Comparison of ENCODE assay signal across 17 cellular contexts in genomic region chr12:51822956-51823355, GRCh38. TPM values are rescaled to one million over a fixed set of nuclear protein-coding genes. Genes with fewer than 3 reads are reported as not detected.
DNase-seq lines count a peak whose midpoint lies in the region; ATAC-seq and TF ChIP-seq lines count a peak whose summit lies in the region.
"Had no signal": no experiment of that assay in that cellular context is flagged by ENCODE, and none has a peak within 500 bp of the region (broad histone marks: within the 10 kb centered on the region; RNA-seq: fewer than 3 reads in every experiment).

No MANE protein-coding gene starts in this region.

- no peaks in the 10 kb centered on the region for H3K9me3 Mint-ChIP-seq in activated T-cell treated with anti-CD3 and anti-CD28 coated beads, Interleukin-2, amount 50 U/mL, for 72 hours
- H3K9me3 Mint-ChIP-seq in endothelial cell (ENCODE audit: unreplicated experiment) = no peaks in the 10 kb centered on the region
- no peaks in the 10 kb centered on the region for H3K9me3 Mint-ChIP-seq in type B pancreatic cell
- H3K9me3 Mint-ChIP-seq: activated T-helper 2 cell treated with anti-CD3 and anti-CD28 coated beads, Interferon-gamma antibody, Interleukin-2, Interleukin-4, amounts not matched to agents 10 μg/mL and 5 μg/mL and 100 μg/mL, durations not matched to agents 14 hours and 24 hours and 36 hours had no signal

- H3K27ac ChIP-seq in substantia nigra (ENCODE audit: low read depth, low read length, poor library complexity, severe bottlenecking) = no peak overlapping the region
- H3K27ac ChIP-seq: ascending aorta, SK-N-MC had no signal

- no peak for ATAC-seq in activated T-cell treated with anti-CD3 and anti-CD28 coated beads, Interleukin-2, amount 50 U/mL, for 72 hours (replicated peaks in 1 of 2)
- no peak for ATAC-seq in GM21717 (IDR thresholded peaks at IDR 0.05; ENCODE audit: unreplicated experiment)
- ATAC-seq: left colon; Panc1; stimulated activated naive CD8-positive, alpha-beta T cell treated with anti-CD3 and anti-CD28 coated beads, Interleukin-15, Interleukin-2, amounts not matched to agents 100 U/mL and 50 U/mL, for 24 hours had no signal

- no peak for DNase-seq in activated T-cell treated with anti-CD3 and anti-CD28 coated beads, Interleukin-2, amount 50 U/mL, for 72 hours
- DNase-seq in activated T-cell treated with anti-CD3 and anti-CD28 coated beads for 4 hours = no peak
- peak; percentile 11 for DNase-seq in NCI-H2196 treated with DMSO at 0.1 percent for 48 hours (lab: John Stamatoyannopoulos, UW; ENCODE audit: unreplicated experiment)
- DNase-seq in endothelial cell (ENCODE audit: low spot score) = no peak
- no peak for DNase-seq in type B pancreatic cell (ENCODE audit: extremely low spot score, unreplicated experiment)
- no peak for DNase-seq in substantia nigra (lab: John Stamatoyannopoulos, UW)
- no peak for DNase-seq in iPS-NIHi7 (ENCODE audit: extremely low spot score)
- DNase-seq: GDM1; left colon; midbrain; NCI-H187 treated with DMSO at 0.1 percent for 48 hours; stimulated activated naive CD8-positive, alpha-beta T cell treated with anti-CD3 and anti-CD28 coated beads, Interleukin-15, Interleukin-2, amounts not matched to agents 100 U/mL and 50 U/mL, for 24 hours had no signal

- H3K36me3 Mint-ChIP-seq in activated T-cell treated with anti-CD3 and anti-CD28 coated beads, Interleukin-2, amount 50 U/mL, for 72 hours (ENCODE audit: insufficient read depth in 2 of 2) = no peaks in the 10 kb centered on the region
- peaks cover 6% of the 10 kb centered on the region for H3K36me3 Mint-ChIP-seq in endothelial cell (ENCODE audit: low read depth, unreplicated experiment)
- H3K36me3 Mint-ChIP-seq in type B pancreatic cell = no peaks in the 10 kb centered on the region

- peak overlapping the region; percentile 17 to 43 for H3K4me3 Mint-ChIP-seq in activated T-cell treated with anti-CD3 and anti-CD28 coated beads, Interleukin-2, amount 50 U/mL, for 72 hours
- H3K4me3 Mint-ChIP-seq in endothelial cell (ENCODE audit: unreplicated experiment) (peak overlapping the region; percentile 12), type B pancreatic cell (peak overlapping the region; percentile 39)

- H3K27me3 Mint-ChIP-seq in activated T-cell treated with anti-CD3 and anti-CD28 coated beads, Interleukin-2, amount 50 U/mL, for 72 hours (ENCODE audit: low read depth) = no peaks in the 10 kb centered on the region
- H3K27me3 Mint-ChIP-seq in endothelial cell (ENCODE audit: unreplicated experiment) = peaks cover 22% of the 10 kb centered on the region
- no peaks in the 10 kb centered on the region for H3K27me3 Mint-ChIP-seq in type B pancreatic cell

- H3K4me1 Mint-ChIP-seq in activated T-cell treated with anti-CD3 and anti-CD28 coated beads, Interleukin-2, amount 50 U/mL, for 72 hours (ENCODE audit: low read depth) = peaks cover 34% of the 10 kb centered on the region
- H3K4me1 Mint-ChIP-seq in endothelial cell (ENCODE audit: unreplicated experiment) (no peaks in the 10 kb centered on the region), type B pancreatic cell (ENCODE audit: unreplicated experiment) (peaks cover 16% of the 10 kb centered on the region)

- H3K27ac Mint-ChIP-seq in activated T-cell treated with anti-CD3 and anti-CD28 coated beads, Interleukin-2, amount 50 U/mL, for 72 hours = no peak overlapping the region
- H3K27ac Mint-ChIP-seq in endothelial cell (ENCODE audit: unreplicated experiment) (no peak overlapping the region), type B pancreatic cell (peak overlapping the region; percentile 43)
- H3K27ac Mint-ChIP-seq: activated T-helper 2 cell treated with anti-CD3 and anti-CD28 coated beads, Interferon-gamma antibody, Interleukin-2, Interleukin-4, amounts not matched to agents 10 μg/mL and 5 μg/mL and 100 μg/mL, durations not matched to agents 14 hours and 24 hours and 36 hours had no signal

- TF ChIP-seq CTCF in endothelial cell (IDR thresholded peaks at IDR 0.05; ENCODE audit: unreplicated experiment) (no peak), type B pancreatic cell (conservative IDR thresholded peaks at IDR 0.05) (no peak)

RNA-seq across cellular contexts. Expression of gene FIGNL2, which starts 25.6 kb away (rescaled TPM):
- total RNA-seq in activated T-cell treated with anti-CD3 and anti-CD28 coated beads, Interleukin-2, amount 50 U/mL, for 72 hours = under 1 TPM; 0.86 TPM
- total RNA-seq in endothelial cell (ENCODE audit: unreplicated experiment) (42.0 TPM), type B pancreatic cell (ENCODE audit: low replicate concordance) (5.7 and 17.8 TPM in 2 replicates)
- total RNA-seq: ascending aorta had no signal
